Comparison of ENCODE assay signal across 1 cellular context in genomic region chr1:244196890-244197289, GRCh38.
TF ChIP-seq lines count a peak whose summit lies in the region.

No MANE protein-coding gene starts in this region.

TF ChIP-seq in GM23338, 12 proteins besides CTCF, POLR2A, EP300 and RAD21 (continued from another document):
- TF ChIP-seq ZNF462 (CRISPR knock-in tag; IDR thresholded peaks at IDR 0.05), result no peak
- TF ChIP-seq EZH2 (IDR thresholded peaks at IDR 0.05; ENCODE audit: low read depth, unreplicated experiment), result no peak
- TF ChIP-seq REST (IDR thresholded peaks at IDR 0.05; ENCODE audit: unreplicated experiment), result no peak
- no peak for TF ChIP-seq POLR2AphosphoS5 (IDR thresholded peaks at IDR 0.05; ENCODE audit: low read depth)
- TF ChIP-seq NANOG (IDR thresholded peaks at IDR 0.05; ENCODE audit: borderline replicate concordance), result no peak
